8 cellular contexts compared by ENCODE assay signal in genomic region chr5:34656001-34656699, GRCh38. TPM values are rescaled to one million over a fixed set of nuclear protein-coding genes. Genes with fewer than 3 reads are reported as not detected.
DNase-seq lines count a peak whose midpoint lies in the region; ATAC-seq, FAIRE-seq and TF ChIP-seq lines count a peak whose summit lies in the region.

RAI14 (plus strand) TSS chr5:34656328; CDS start chr5:34686920, 30,592 bp downstream.

- DNase-seq in AG08395 (ENCODE audit: low spot score) (peak; percentile 89), NOMO-1 (lab: John Stamatoyannopoulos, UW; ENCODE audit: unreplicated experiment in 2 of 2) (peak; percentile 24 to 50), glomerular visceral epithelial cell (ENCODE audit: extremely low spot score) (peak; percentile 95), uterus (peak; percentile 88 to 89), D721Med (ENCODE audit: insufficient read length, low spot score) (no peak)

- H2AFZ ChIP-seq in neural cell (ENCODE audit: low read depth, low read length) = peak within 1 kb of the TSS; percentile 57

- H3K27me3 ChIP-seq in neural cell (ENCODE audit: insufficient read depth, low read depth, low read length) = no peaks in the 10 kb centered on the region
- H3K27me3 ChIP-seq in uterus = no peaks in the 10 kb centered on the region

- peaks cover 13% of the 10 kb centered on the region for H3F3A ChIP-seq in neural cell (ENCODE audit: insufficient read depth, low read length, poor library complexity, severe bottlenecking)

- TF ChIP-seq POLR2A in uterus (IDR thresholded peaks at IDR 0.05) = peak; percentile 29 to 87

- no peak for TF ChIP-seq RAD21 in neural cell (conservative IDR thresholded peaks at IDR 0.05)

- ATAC-seq in GM21529 (IDR thresholded peaks at IDR 0.05; ENCODE audit: unreplicated experiment) = peak; percentile 36

- no peaks in the 10 kb centered on the region for H4K20me1 ChIP-seq in neural cell (ENCODE audit: insufficient read depth)

- H3K36me3 ChIP-seq in neural cell (ENCODE audit: insufficient read depth, low read length) = no peaks in the 10 kb centered on the region
- no peaks in the 10 kb centered on the region for H3K36me3 ChIP-seq in uterus

- H3K9me3 ChIP-seq in neural cell (ENCODE audit: low read length) (no peaks in the 10 kb centered on the region), uterus (no peaks in the 10 kb centered on the region)

- peak within 1 kb of the TSS; percentile 64 for H3K4me2 ChIP-seq in neural cell (ENCODE audit: low read length)

- H3K9me2 ChIP-seq in neural cell (ENCODE audit: insufficient read depth, low read length) = no peaks in the 10 kb centered on the region

- TF ChIP-seq CTCF in neural cell (IDR thresholded peaks at IDR 0.05; ENCODE audit: poor library complexity, severe bottlenecking) (peak; percentile 30), uterus (IDR thresholded peaks at IDR 0.05) (peak in 3 of 4 experiments; percentile 5 to 30 (median 24)), D721Med (IDR thresholded peaks at IDR 0.05; ENCODE audit: insufficient read depth, missing control alignments) (no peak)

- no peak for TF ChIP-seq EP300 in neural cell (conservative IDR thresholded peaks at IDR 0.05; ENCODE audit: poor library complexity, severe bottlenecking)

- H3K9ac ChIP-seq in neural cell (ENCODE audit: low read length) = peak within 1 kb of the TSS; percentile 71

- WGBS in adipose tissue, 3 donors = 0 to 1% (median 1%) methylated on average over 56 to 79 of the region's 79 CpGs

- H3K4me3 ChIP-seq in neural cell (ENCODE audit: low read length) = peak within 1 kb of the TSS; percentile 91
- H3K4me3 ChIP-seq in uterus = peak within 1 kb of the TSS; percentile 72 to 99

- no peaks in the 10 kb centered on the region for H3K4me1 ChIP-seq in uterus

- H3K79me2 ChIP-seq in neural cell (replicated peaks; ENCODE audit: insufficient read depth, low read length) = peaks cover 24% of the 10 kb centered on the region

- peak within 1 kb of the TSS; percentile 45 for H3K27ac ChIP-seq in adipose tissue (ENCODE audit: low read depth, low read length)
- H3K27ac ChIP-seq in neural cell (ENCODE audit: low read length) = no peak within 1 kb of the TSS
- H3K27ac ChIP-seq in uterus = peak within 1 kb of the TSS; percentile 96 to 99

- no peak for FAIRE-seq in D721Med (lab: Jason Lieb, UNC)

- intact Hi-C loops in uterus (cut with DNase I; ENCODE audit: low total_unique reads) = loop anchor here (10.0 kb wide), 1 partner anchor 131 kb away; no protein-coding TSS in a partner anchor

TF ChIP-seq in neural cell, 6 proteins besides CTCF, POLR2A, EP300 and RAD21:
- TF ChIP-seq SMC3 (conservative IDR thresholded peaks at IDR 0.05; ENCODE audit: poor library complexity) (peak; percentile 30), EZH2 (IDR thresholded peaks at IDR 0.05; ENCODE audit: borderline replicate concordance, insufficient read depth, low read length, poor library complexity, severe bottlenecking) (no peak), TAF1 (IDR thresholded peaks at IDR 0.05; ENCODE audit: low read depth) (no peak), REST (IDR thresholded peaks at IDR 0.05; ENCODE audit: borderline replicate concordance) (no peak), MXI1 (conservative IDR thresholded peaks at IDR 0.05; ENCODE audit: poor library complexity, severe bottlenecking) (peak; percentile 60), POLR2AphosphoS5 (IDR thresholded peaks at IDR 0.05) (no peak)

RNA-seq across cellular contexts. Expression of gene RAI14, which starts in this region (rescaled TPM):
- 10 to 100 TPM in 1 of 3 donors, 1 to 10 TPM in 2; 5.1 to 12.8 (median 9.6) TPM for polyA plus RNA-seq in adipose tissue
- polyA plus RNA-seq in neural cell = 6.0 and 7.8 TPM in 2 replicates
- 14.8 and 17.3 TPM in 2 replicates for polyA minus RNA-seq in neural cell
- total RNA-seq in uterus = 100 to 1,000 TPM in 2 of 4 donors, 10 to 100 TPM in 2; 32.4 to 264 (median 117) TPM
